Comparison of ENCODE assay signal across 2 cellular contexts in the genomic region with DNA sequence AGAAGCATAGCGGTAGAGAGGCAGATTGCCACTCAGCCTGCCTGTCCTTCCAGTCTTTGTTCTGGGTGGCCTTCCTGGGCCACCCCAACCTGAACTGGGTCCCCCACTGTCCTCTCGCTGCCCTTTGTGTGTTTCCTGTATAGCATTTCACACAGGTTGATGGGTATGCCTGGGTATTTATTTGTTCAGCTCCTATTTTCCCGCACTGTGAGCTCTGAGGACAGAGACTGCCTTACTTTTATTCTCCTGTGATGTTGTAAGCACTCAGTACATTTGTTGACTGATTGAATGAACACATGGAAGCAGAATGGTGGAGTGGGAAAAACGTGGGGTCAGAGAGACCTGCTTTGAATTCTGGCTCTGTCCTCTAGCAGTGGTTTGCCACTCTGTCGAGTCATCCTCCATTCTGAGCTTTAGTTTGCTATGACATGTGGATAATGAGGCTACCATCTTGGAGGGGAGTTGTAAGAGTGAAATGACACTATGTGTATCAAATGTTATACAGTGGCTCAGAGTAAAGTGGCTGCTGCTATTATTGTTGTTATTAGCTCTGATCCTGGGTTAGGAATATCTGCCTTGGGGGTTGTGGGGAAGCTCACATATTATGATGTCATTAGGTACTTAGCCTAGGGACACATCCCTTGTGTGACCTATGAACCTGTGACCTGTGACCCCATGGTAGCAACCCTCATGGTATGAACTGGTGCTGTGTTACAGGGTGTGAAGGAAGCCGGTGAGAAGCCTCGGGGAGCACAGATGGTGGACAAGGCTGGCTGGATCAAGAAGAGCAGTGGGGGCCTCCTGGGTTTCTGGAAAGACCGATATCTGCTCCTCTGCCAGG.
TF ChIP-seq lines count a peak whose summit lies in the region.

No MANE protein-coding gene starts in this region.

TF ChIP-seq in HepG2, 621 proteins besides CTCF, POLR2A, EP300 and RAD21:
- TF ChIP-seq DR1 (CRISPR knock-in tag; IDR thresholded peaks at IDR 0.05) (no peak), RARA (CRISPR knock-in tag; IDR thresholded peaks at IDR 0.05) (peak; percentile 52), POLR2AphosphoS2 (IDR thresholded peaks at IDR 0.05; ENCODE audit: low read depth, low read length) (no peak), ATF7 (IDR thresholded peaks at IDR 0.05) (peak; percentile 73), ATF7 (CRISPR knock-in tag; IDR thresholded peaks at IDR 0.05) (no peak), KAT7 (CRISPR knock-in tag; IDR thresholded peaks at IDR 0.05; ENCODE audit: borderline replicate concordance) (no peak), NFIC (IDR thresholded peaks at IDR 0.05; ENCODE audit: low read length) (no peak), NR2C2 (CRISPR knock-in tag; IDR thresholded peaks at IDR 0.05; ENCODE audit: borderline replicate concordance) (peak; percentile 44), SAP130 (CRISPR knock-in tag; IDR thresholded peaks at IDR 0.05; ENCODE audit: low read depth) (peak; percentile 48; the same call in 1 of the 2 replicates), NR2F6 (IDR thresholded peaks at IDR 0.05) (peak; percentile 34), NR2F6 (CRISPR knock-in tag; IDR thresholded peaks at IDR 0.05) (no peak)
- TF ChIP-seq, protein P1, sequence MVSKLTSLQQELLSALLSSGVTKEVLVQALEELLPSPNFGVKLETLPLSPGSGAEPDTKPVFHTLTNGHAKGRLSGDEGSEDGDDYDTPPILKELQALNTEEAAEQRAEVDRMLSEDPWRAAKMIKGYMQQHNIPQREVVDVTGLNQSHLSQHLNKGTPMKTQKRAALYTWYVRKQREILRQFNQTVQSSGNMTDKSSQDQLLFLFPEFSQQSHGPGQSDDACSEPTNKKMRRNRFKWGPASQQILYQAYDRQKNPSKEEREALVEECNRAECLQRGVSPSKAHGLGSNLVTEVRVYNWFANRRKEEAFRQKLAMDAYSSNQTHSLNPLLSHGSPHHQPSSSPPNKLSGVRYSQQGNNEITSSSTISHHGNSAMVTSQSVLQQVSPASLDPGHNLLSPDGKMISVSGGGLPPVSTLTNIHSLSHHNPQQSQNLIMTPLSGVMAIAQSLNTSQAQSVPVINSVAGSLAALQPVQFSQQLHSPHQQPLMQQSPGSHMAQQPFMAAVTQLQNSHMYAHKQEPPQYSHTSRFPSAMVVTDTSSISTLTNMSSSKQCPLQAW (CRISPR knock-in tag; IDR thresholded peaks at IDR 0.05): no peak
- TF ChIP-seq, protein P2, sequence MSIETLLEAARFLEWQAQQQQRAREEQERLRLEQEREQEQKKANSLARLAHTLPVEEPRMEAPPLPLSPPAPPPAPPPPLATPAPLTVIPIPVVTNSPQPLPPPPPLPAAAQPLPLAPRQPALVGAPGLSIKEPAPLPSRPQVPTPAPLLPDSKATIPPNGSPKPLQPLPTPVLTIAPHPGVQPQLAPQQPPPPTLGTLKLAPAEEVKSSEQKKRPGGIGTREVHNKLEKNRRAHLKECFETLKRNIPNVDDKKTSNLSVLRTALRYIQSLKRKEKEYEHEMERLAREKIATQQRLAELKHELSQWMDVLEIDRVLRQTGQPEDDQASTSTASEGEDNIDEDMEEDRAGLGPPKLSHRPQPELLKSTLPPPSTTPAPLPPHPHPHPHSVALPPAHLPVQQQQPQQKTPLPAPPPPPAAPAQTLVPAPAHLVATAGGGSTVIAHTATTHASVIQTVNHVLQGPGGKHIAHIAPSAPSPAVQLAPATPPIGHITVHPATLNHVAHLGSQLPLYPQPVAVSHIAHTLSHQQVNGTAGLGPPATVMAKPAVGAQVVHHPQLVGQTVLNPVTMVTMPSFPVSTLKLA (IDR thresholded peaks at IDR 0.05): 0 out of 2 replicates have a peak, but pooled peaks have one; percentile 5
- TF ChIP-seq, protein P3, sequence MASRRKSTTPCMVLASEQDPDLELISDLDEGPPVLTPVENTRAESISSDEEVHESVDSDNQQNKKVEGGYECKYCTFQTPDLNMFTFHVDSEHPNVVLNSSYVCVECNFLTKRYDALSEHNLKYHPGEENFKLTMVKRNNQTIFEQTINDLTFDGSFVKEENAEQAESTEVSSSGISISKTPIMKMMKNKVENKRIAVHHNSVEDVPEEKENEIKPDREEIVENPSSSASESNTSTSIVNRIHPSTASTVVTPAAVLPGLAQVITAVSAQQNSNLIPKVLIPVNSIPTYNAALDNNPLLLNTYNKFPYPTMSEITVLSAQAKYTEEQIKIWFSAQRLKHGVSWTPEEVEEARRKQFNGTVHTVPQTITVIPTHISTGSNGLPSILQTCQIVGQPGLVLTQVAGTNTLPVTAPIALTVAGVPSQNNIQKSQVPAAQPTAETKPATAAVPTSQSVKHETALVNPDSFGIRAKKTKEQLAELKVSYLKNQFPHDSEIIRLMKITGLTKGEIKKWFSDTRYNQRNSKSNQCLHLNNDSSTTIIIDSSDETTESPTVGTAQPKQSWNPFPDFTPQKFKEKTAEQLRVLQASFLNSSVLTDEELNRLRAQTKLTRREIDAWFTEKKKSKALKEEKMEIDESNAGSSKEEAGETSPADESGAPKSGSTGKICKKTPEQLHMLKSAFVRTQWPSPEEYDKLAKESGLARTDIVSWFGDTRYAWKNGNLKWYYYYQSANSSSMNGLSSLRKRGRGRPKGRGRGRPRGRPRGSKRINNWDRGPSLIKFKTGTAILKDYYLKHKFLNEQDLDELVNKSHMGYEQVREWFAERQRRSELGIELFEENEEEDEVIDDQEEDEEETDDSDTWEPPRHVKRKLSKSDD (CRISPR knock-in tag; IDR thresholded peaks at IDR 0.05; ENCODE audit: low read depth): no peak

TF ChIP-seq in SK-N-SH treated with all-trans-retinoic acid at 6 μM for 48 hours, 23 proteins besides CTCF, POLR2A, EP300 and RAD21:
- TF ChIP-seq, protein P4, sequence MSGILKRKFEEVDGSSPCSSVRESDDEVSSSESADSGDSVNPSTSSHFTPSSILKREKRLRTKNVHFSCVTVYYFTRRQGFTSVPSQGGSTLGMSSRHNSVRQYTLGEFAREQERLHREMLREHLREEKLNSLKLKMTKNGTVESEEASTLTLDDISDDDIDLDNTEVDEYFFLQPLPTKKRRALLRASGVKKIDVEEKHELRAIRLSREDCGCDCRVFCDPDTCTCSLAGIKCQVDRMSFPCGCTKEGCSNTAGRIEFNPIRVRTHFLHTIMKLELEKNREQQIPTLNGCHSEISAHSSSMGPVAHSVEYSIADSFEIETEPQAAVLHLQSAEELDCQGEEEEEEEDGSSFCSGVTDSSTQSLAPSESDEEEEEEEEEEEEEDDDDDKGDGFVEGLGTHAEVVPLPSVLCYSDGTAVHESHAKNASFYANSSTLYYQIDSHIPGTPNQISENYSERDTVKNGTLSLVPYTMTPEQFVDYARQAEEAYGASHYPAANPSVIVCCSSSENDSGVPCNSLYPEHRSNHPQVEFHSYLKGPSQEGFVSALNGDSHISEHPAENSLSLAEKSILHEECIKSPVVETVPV (CRISPR knock-in tag; IDR thresholded peaks at IDR 0.05): no peak
- TF ChIP-seq SNAI2 (CRISPR knock-in tag; IDR thresholded peaks at IDR 0.05): no peak
- no peak for TF ChIP-seq ZNF8 (CRISPR knock-in tag; IDR thresholded peaks at IDR 0.05)
- no peak for TF ChIP-seq RARB (CRISPR knock-in tag; IDR thresholded peaks at IDR 0.05)
- TF ChIP-seq, protein P5, sequence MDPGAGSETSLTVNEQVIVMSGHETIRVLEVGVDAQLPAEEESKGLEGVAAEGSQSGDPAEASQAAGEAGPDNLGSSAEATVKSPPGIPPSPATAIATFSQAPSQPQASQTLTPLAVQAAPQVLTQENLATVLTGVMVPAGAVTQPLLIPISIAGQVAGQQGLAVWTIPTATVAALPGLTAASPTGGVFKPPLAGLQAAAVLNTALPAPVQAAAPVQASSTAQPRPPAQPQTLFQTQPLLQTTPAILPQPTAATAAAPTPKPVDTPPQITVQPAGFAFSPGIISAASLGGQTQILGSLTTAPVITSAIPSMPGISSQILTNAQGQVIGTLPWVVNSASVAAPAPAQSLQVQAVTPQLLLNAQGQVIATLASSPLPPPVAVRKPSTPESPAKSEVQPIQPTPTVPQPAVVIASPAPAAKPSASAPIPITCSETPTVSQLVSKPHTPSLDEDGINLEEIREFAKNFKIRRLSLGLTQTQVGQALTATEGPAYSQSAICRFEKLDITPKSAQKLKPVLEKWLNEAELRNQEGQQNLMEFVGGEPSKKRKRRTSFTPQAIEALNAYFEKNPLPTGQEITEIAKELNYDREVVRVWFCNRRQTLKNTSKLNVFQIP (CRISPR knock-in tag; IDR thresholded peaks at IDR 0.05; ENCODE audit: borderline replicate concordance, low read depth): no peak
- TF ChIP-seq ZNF70 (CRISPR knock-in tag; IDR thresholded peaks at IDR 0.05): no peak
- TF ChIP-seq GLIS3 (CRISPR knock-in tag; IDR thresholded peaks at IDR 0.05): no peak
- TF ChIP-seq, protein P6, sequence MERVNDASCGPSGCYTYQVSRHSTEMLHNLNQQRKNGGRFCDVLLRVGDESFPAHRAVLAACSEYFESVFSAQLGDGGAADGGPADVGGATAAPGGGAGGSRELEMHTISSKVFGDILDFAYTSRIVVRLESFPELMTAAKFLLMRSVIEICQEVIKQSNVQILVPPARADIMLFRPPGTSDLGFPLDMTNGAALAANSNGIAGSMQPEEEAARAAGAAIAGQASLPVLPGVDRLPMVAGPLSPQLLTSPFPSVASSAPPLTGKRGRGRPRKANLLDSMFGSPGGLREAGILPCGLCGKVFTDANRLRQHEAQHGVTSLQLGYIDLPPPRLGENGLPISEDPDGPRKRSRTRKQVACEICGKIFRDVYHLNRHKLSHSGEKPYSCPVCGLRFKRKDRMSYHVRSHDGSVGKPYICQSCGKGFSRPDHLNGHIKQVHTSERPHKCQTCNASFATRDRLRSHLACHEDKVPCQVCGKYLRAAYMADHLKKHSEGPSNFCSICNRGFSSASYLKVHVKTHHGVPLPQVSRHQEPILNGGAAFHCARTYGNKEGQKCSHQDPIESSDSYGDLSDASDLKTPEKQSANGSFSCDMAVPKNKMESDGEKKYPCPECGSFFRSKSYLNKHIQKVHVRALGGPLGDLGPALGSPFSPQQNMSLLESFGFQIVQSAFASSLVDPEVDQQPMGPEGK (CRISPR knock-in tag; IDR thresholded peaks at IDR 0.05; ENCODE audit: borderline replicate concordance): no peak
- no peak for TF ChIP-seq TOX (CRISPR knock-in tag; IDR thresholded peaks at IDR 0.05; ENCODE audit: borderline replicate concordance)
- TF ChIP-seq ESRRG (CRISPR knock-in tag; IDR thresholded peaks at IDR 0.05): no peak
- no peak for TF ChIP-seq BACH2 (CRISPR knock-in tag; IDR thresholded peaks at IDR 0.05; ENCODE audit: borderline replicate concordance)
- TF ChIP-seq OSR1 (CRISPR knock-in tag; IDR thresholded peaks at IDR 0.05): no peak
- no peak for TF ChIP-seq ZC3H10 (CRISPR knock-in tag; IDR thresholded peaks at IDR 0.05)
- no peak for TF ChIP-seq PPARA (CRISPR knock-in tag; IDR thresholded peaks at IDR 0.05; ENCODE audit: borderline replicate concordance)
